15 cellular contexts compared by ENCODE assay signal in genomic region chr3:193391902-193392301, GRCh38. TPM values are rescaled to one million over a fixed set of nuclear protein-coding genes. Genes with fewer than 3 reads are reported as not detected.
A peak's percentile ranks its signal among the peaks of the same experiment; 100 is the strongest.
DNase-seq lines count a peak whose midpoint lies in the region; ATAC-seq, FAIRE-seq and TF ChIP-seq lines count a peak whose summit lies in the region.
"Had no signal": no experiment of that assay in that cellular context is flagged by ENCODE, and none has a peak within 500 bp of the region (broad histone marks: within the 10 kb centered on the region; RNA-seq: fewer than 3 reads in every experiment).

No MANE protein-coding gene starts in this region.

- no peaks in the 10 kb centered on the region for H3K4me1 ChIP-seq in HEK293 (ENCODE audit: control insufficient read depth, insufficient read depth, low read length)
- peaks cover 0 to 14% (median 11%) of the 10 kb centered on the region in 4 experiments; a peak in 3 of 7 replicates for H3K4me1 ChIP-seq in H1 (replicated peaks in 1 of 4; ENCODE audit: control insufficient read depth in 3 of 4, insufficient read depth in 4 of 4, low read length in 3 of 4)
- H3K4me1 ChIP-seq: heart left ventricle had no signal

- no peak overlapping the region for H3K4ac ChIP-seq in H1 (replicated peaks; ENCODE audit: insufficient read length, low read depth, low read length)

- no peak for TF ChIP-seq POLR2A in H1 (IDR thresholded peaks at IDR 0.05; ENCODE audit: control extremely low read depth in 1 of 2, low read depth in 2 of 2, low read length in 2 of 2)

- no peak overlapping the region for H3K14ac ChIP-seq in H1 (ENCODE audit: insufficient read length)

- H3K79me2 ChIP-seq in H1 (ENCODE audit: control insufficient read depth in 1 of 2, insufficient read depth in 2 of 2, low read length in 2 of 2) = no peaks in the 10 kb centered on the region

- no peak for FAIRE-seq in H1 (lab: Jason Lieb, UNC)

- H2BK120ac ChIP-seq in H1 (replicated peaks; ENCODE audit: low read depth, low read length) = peak overlapping the region; percentile 79

- 0 out of 2 replicates have a peak overlapping the region, but pooled peaks have one; percentile 40 for H2BK15ac ChIP-seq in H1 (ENCODE audit: low read length)

- CTCF ChIA-PET in HEK293 (lab: Yijun Ruan, JAX) = no interaction called here
- CTCF ChIA-PET in H1 (lab: Charles Lee; ENCODE audit: partially characterized antibody) = no interaction called here

- peak overlapping the region; percentile 49; the same call in 1 of the 2 replicates for H2BK20ac ChIP-seq in H1 (ENCODE audit: low read length)

- H3K4me3 ChIP-seq in HEK293 (ENCODE audit: low read depth, low read length) (no peak overlapping the region), H1 (ENCODE audit: extremely low read depth in 1 of 4, insufficient read depth in 2 of 4, low read depth in 3 of 4, low read length in 4 of 4) (no peak overlapping the region)
- H3K4me3 ChIP-seq: heart left ventricle, lung had no signal

- H2BK5ac ChIP-seq in H1 (ENCODE audit: low read depth, low read length) = peak overlapping the region; percentile 73; the same call in 1 of the 2 replicates

- H4K91ac ChIP-seq in H1 (replicated peaks; ENCODE audit: insufficient read length, low read length) = peak overlapping the region; percentile 71

- TF ChIP-seq EP300 in H1 (IDR thresholded peaks at IDR 0.05; ENCODE audit: borderline replicate concordance in 1 of 2, low read depth in 2 of 2, low read length in 2 of 2) = no peak

- H4K5ac ChIP-seq in H1 (ENCODE audit: insufficient read length, low read depth, low read length) = no peak overlapping the region

- no peaks in the 10 kb centered on the region for H3K36me3 ChIP-seq in HEK293 (ENCODE audit: control insufficient read depth in 2 of 2, insufficient read depth in 1 of 2, low read length in 2 of 2)
- no peaks in the 10 kb centered on the region for H3K36me3 ChIP-seq in H1 (ENCODE audit: control insufficient read depth in 2 of 4, insufficient read depth in 4 of 4, low read length in 3 of 4)
- H3K36me3 ChIP-seq: heart left ventricle had no signal

- H3K27me3 ChIP-seq in H1 (replicated peaks in 1 of 4; ENCODE audit: control insufficient read depth in 3 of 4, extremely low read depth in 1 of 4, insufficient read depth in 3 of 4, low read length in 3 of 4) = no peaks in the 10 kb centered on the region
- H3K27me3 ChIP-seq: heart left ventricle had no signal

- no peaks in the 10 kb centered on the region for H3K79me1 ChIP-seq in H1 (ENCODE audit: low read depth, low read length)

- ATAC-seq in GM19324 (IDR thresholded peaks at IDR 0.05; ENCODE audit: low FRiP score, unreplicated experiment) = no peak

- H3K23me2 ChIP-seq in H1 (ENCODE audit: low read depth, low read length) = no peaks in the 10 kb centered on the region

- POLR2A ChIA-PET in HEK293 (lab: Yijun Ruan, JAX) = no interaction called here
- POLR2A ChIA-PET in H1 (lab: Charles Lee; ENCODE audit: partially characterized antibody) = no interaction called here

- no peaks in the 10 kb centered on the region for H4K20me1 ChIP-seq in H1 (replicated peaks in 1 of 2; ENCODE audit: control insufficient read depth in 1 of 2, insufficient read depth in 2 of 2, low read length in 2 of 2)

- H3K27ac ChIP-seq in HEK293 (ENCODE audit: extremely low read depth, low read depth, low read length) = no peak overlapping the region
- no peak overlapping the region for H3K27ac ChIP-seq in H1 (ENCODE audit: low read depth, low read length)
- H3K27ac ChIP-seq: heart left ventricle had no signal

- WGBS in H1 (ENCODE audit: extremely low coverage in 1 of 2, insufficient coverage in 1 of 2, insufficient read length in 1 of 2, insufficient replicate concordance in 2 of 2, low coverage in 1 of 2, low lambda C conversion rate in 2 of 2, missing lambda C conversion rate in 1 of 2), 2 experiments = 84% methylated on average over 3 of the region's 3 CpGs; no CpG with 5 or more reads in 1 of the 2 experiments

- H2AFZ ChIP-seq in H1 (ENCODE audit: low read length) = no peak overlapping the region

- peak overlapping the region; percentile 45; the same call in 1 of the 2 replicates for H2BK12ac ChIP-seq in H1 (ENCODE audit: low read depth, low read length)

- no peaks in the 10 kb centered on the region for H3K9me3 ChIP-seq in HEK293 (ENCODE audit: control insufficient read depth, insufficient read depth, low read depth, low read length)
- peaks cover 0 to 2% of the 10 kb centered on the region in 2 experiments; a peak in 1 of 4 replicates for H3K9me3 ChIP-seq in H1 (ENCODE audit: insufficient read depth in 2 of 2, low read depth in 1 of 2, low read length in 1 of 2)
- H3K9me3 ChIP-seq: heart left ventricle had no signal

- no peak overlapping the region for H4K8ac ChIP-seq in H1 (ENCODE audit: extremely low read depth, insufficient read depth, low read length)

- H3K4me2 ChIP-seq in H1 (ENCODE audit: insufficient read depth in 1 of 2, low read depth in 2 of 2, low read length in 2 of 2) = no peak overlapping the region

- H3K18ac ChIP-seq in H1 (ENCODE audit: extremely low read depth, low read length) = no peak overlapping the region

- no peak overlapping the region for H3K23ac ChIP-seq in H1 (ENCODE audit: insufficient read length)

- peak overlapping the region; percentile 32; the same call in 1 of the 2 replicates for H2AK5ac ChIP-seq in H1 (ENCODE audit: low read depth, low read length)

- no peak for TF ChIP-seq RAD21 in H1 (IDR thresholded peaks at IDR 0.05 in 1 of 2, conservative IDR thresholded peaks at IDR 0.05 in 1 of 2; ENCODE audit: low read depth in 2 of 2, low read length in 2 of 2)

- DNase-seq in NCI-H524 (lab: John Stamatoyannopoulos, UW) = peak; percentile 87 to 95
- peak in 1 of 2 experiments; percentile 10 for DNase-seq in H1 (ENCODE audit: low read depth in 1 of 2, low spot score in 2 of 2)
- peak; percentile 78 for DNase-seq in renal cortical epithelial cell (ENCODE audit: low read depth)
- no peak for DNase-seq in activated CD8-positive, alpha-beta memory T cell treated with anti-CD3 and anti-CD28 coated beads for 24 hours
- DNase-seq in DMS153 treated with DMSO at 0.1 percent for 48 hours (lab: John Stamatoyannopoulos, UW; ENCODE audit: unreplicated experiment) = no peak
- DNase-seq: activated CD4-positive, alpha-beta memory T cell treated with anti-CD3 and anti-CD28 coated beads for 36 hours; activated effector memory CD4-positive, alpha-beta T cell treated with anti-CD3 and anti-CD28 coated beads, Interleukin-2, amount 50 U/mL, for 16 hours; CD4-positive, alpha-beta memory T cell; heart left ventricle; Karpas-422; nucleus accumbens; SHP77 had no signal

- H3K56ac ChIP-seq in H1 (replicated peaks; ENCODE audit: insufficient read length, low read depth, low read length) = no peak overlapping the region

- H3K9ac ChIP-seq in H1 (replicated peaks in 1 of 4; ENCODE audit: extremely low read depth in 1 of 4, low read depth in 3 of 4, low read length in 3 of 4) = no peak overlapping the region

- no peak for TF ChIP-seq CTCF in HEK293 (tag by site-specific recombination; IDR thresholded peaks at IDR 0.05)
- TF ChIP-seq CTCF in H1 (IDR thresholded peaks at IDR 0.05; ENCODE audit: control extremely low read depth in 1 of 3, insufficient read depth in 1 of 3, low read depth in 1 of 3, low read length in 3 of 3) = no peak

TF ChIP-seq in HEK293, 187 proteins besides CTCF, POLR2A, EP300 and RAD21 (continues in another document):
- no peak for TF ChIP-seq MEIS1 (CRISPR knock-in tag; IDR thresholded peaks at IDR 0.05; ENCODE audit: borderline replicate concordance)
- TF ChIP-seq BCL6B (tag by site-specific recombination; IDR thresholded peaks at IDR 0.05) = peak; percentile 29; the same call in 1 of the 2 replicates
- TF ChIP-seq GLIS1 (tag by site-specific recombination; IDR thresholded peaks at IDR 0.05) = peak; percentile 57
- TF ChIP-seq ZIC2 (tag by site-specific recombination; IDR thresholded peaks at IDR 0.05) = 0 out of 2 replicates have a peak, but pooled peaks have one; percentile 31

TF ChIP-seq in H1, 55 proteins besides CTCF, POLR2A, EP300 and RAD21:
- TF ChIP-seq E2F6 (IDR thresholded peaks at IDR 0.05) (peak; percentile 24; the same call in 1 of the 2 replicates), MAX (IDR thresholded peaks at IDR 0.05) (peak; percentile 39; the same call in 1 of the 2 replicates), KDM5A (IDR thresholded peaks at IDR 0.05; ENCODE audit: low read length) (no peak)

RNA-seq across cellular contexts. Expression of gene ATP13A5, which starts 13.3 kb away (rescaled TPM):
- total RNA-seq in H1 (2021; fragmentation: NEBNext Ultra II Directional; extraction: Animal tissue kit (Norgen Biotek cat#: 25700)) = not detected in 2 replicates
- polyA plus RNA-seq in H1 (2011; rRNA removed) = not detected in 2 replicates
- not detected for polyA plus RNA-seq in H1 (2011; cell fraction: cytosol; rRNA removed)
- not detected for polyA plus RNA-seq in H1 (2011; cell fraction: nucleus; rRNA removed)
- not detected in 4 replicates for polyA plus RNA-seq in H1 (2012, experiment 1 of 2)
- polyA plus RNA-seq in H1 (2012, experiment 2 of 2) = not detected
- not detected for polyA plus RNA-seq in H1 (2013, experiment 1 of 2)
- polyA plus RNA-seq in H1 (2013, experiment 2 of 2) = not detected
- not detected in 2 replicates for polyA minus RNA-seq in H1 (2011; rRNA and poly(A)+ RNA removed)
- not detected for polyA minus RNA-seq in H1 (2011; cell fraction: cytosol; rRNA and poly(A)+ RNA removed)
- polyA minus RNA-seq in H1 (2011; cell fraction: nucleus; rRNA and poly(A)+ RNA removed) = not detected
- total RNA-seq in renal cortical epithelial cell = not detected in 2 replicates
- total RNA-seq: activated CD4-positive, alpha-beta memory T cell treated with anti-CD3 and anti-CD28 coated beads for 36 hours; CD4-positive, alpha-beta memory T cell; heart left ventricle had no signal
- polyA plus RNA-seq: CD4-positive, alpha-beta memory T cell; heart left ventricle had no signal

Comparison
In these comparisons a context has a peak if more than half of its experiments do, and no peak if none do; other contexts are left out.
1. DNase-seq: peak in NCI-H524 (2 of 2) and renal cortical epithelial cell (single experiment); none in activated CD8-positive, alpha-beta memory T cell treated with anti-CD3 and anti-CD28 coated beads for 24 hours (single experiment) and DMS153 treated with DMSO at 0.1 percent for 48 hours (single experiment).